ENCODE assay signal across 10 cellular contexts in the genomic region with DNA sequence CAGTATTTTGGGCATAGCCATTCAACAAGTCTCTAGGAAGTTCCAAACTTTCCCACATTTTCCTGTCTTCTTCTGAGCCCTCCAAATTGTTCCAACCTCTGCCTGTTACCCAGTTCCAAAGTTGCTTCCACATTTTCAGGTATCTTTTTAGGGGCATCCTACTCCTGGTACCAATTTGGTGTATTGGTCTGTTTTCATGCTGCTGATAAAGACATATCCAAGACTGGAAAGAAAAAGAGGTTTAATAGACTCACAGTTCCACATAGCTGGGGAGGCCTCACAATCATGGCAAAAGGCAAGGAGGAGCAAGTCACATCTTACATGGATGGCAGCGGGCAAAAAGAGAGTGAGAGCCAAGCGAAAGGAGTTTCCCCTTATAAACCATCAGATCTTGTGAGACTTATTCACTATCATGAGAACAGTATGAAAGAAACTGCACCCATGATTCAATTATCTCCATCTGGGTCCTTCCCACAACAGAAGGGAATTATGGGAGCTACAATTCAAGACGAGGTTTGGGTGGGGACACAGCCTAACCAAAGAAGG. TPM values are rescaled to one million over a fixed set of nuclear protein-coding genes. Genes with fewer than 3 reads are reported as not detected.
"Had no signal": no experiment of that assay in that cellular context is flagged by ENCODE, and none has a peak within 500 bp of the region (broad histone marks: within the 10 kb centered on the region; RNA-seq: fewer than 3 reads in every experiment).

No MANE protein-coding gene starts in this region.

RNA-seq across cellular contexts. Expression of a gene that starts 43.1 kb away (rescaled TPM):
- total RNA-seq: OCI-LY7, PC-3, Peyer's patch, Right ventricle myocardium inferior, Right ventricle myocardium superior, RPMI7951, SJCRH30, SK-MEL-5, T-cell had no signal
- polyA plus RNA-seq: SK-N-SH had no signal
